Comparison of ENCODE assay signal across 18 cellular contexts in genomic region chr4:82388405-82388804, GRCh38. TPM values are rescaled to one million over a fixed set of nuclear protein-coding genes. Genes with fewer than 3 reads are reported as not detected.
A peak's percentile ranks its signal among the peaks of the same experiment; 100 is the strongest.
DNase-seq lines count a peak whose midpoint lies in the region; ATAC-seq and TF ChIP-seq lines count a peak whose summit lies in the region.
"Had no signal": no experiment of that assay in that cellular context is flagged by ENCODE, and none has a peak within 500 bp of the region (broad histone marks: within the 10 kb centered on the region; RNA-seq: fewer than 3 reads in every experiment).

No MANE protein-coding gene starts in this region.

- H3K9ac ChIP-seq in MM.1S (ENCODE audit: low read length) = no peak overlapping the region
- H3K9ac ChIP-seq: BLaER1, KMS-11 had no signal

- H3K9me3 Mint-ChIP-seq in chondrocyte (ENCODE audit: low read depth) = peaks cover 8% of the 10 kb centered on the region

- no peaks in the 10 kb centered on the region for H3K4me1 ChIP-seq in MM.1S (ENCODE audit: low read length)
- H3K4me1 ChIP-seq: BLaER1, HAP-1, psoas muscle had no signal

- no peak for DNase-seq in MM.1S
- DNase-seq in chondrocyte (ENCODE audit: low spot score) = no peak
- DNase-seq in medulla oblongata (ENCODE audit: extremely low spot score) = peak; percentile 25
- DNase-seq in NCI-H748 (lab: John Stamatoyannopoulos, UW; ENCODE audit: unreplicated experiment) = no peak
- DNase-seq in ACHN = no peak
- DNase-seq: activated CD4-positive, alpha-beta T cell treated with anti-CD3 and anti-CD28 coated beads, Interleukin-2, amount 50 U/mL, for 1 hour; activated naive CD4-positive, alpha-beta T cell; effector CD4-positive, alpha-beta T cell; midbrain; NCI-H1092 treated with DMSO at 0.1 percent for 48 hours; NCI-H526 treated with DMSO at 0.1 percent for 48 hours; psoas muscle had no signal

- no peaks in the 10 kb centered on the region for H3K9me3 ChIP-seq in MM.1S (replicated peaks; ENCODE audit: insufficient read depth, low read length)
- H3K9me3 ChIP-seq: psoas muscle had no signal

- in situ Hi-C loops in ACHN (cut with HindIII; ENCODE audit: low pct_ligation_motif_present, low pct_unique_long_range_greater_than_20kb, low sequenced_read_pairs) = no loop called here

- H3K27me3 ChIP-seq in MM.1S (replicated peaks; ENCODE audit: insufficient read depth, low read length) = no peaks in the 10 kb centered on the region
- H3K27me3 ChIP-seq: BLaER1 had no signal

- H3K4me1 Mint-ChIP-seq in chondrocyte (ENCODE audit: low read depth) = peaks cover 11% of the 10 kb centered on the region

- no peak overlapping the region for H3K4me2 ChIP-seq in MM.1S (ENCODE audit: low read depth, low read length)
- H3K4me2 ChIP-seq: BLaER1, KMS-11 had no signal

- no peak for ATAC-seq in GM21619 (IDR thresholded peaks at IDR 0.05; ENCODE audit: unreplicated experiment)
- ATAC-seq: Panc1, psoas muscle had no signal

- peaks cover 2% of the 10 kb centered on the region for H3K36me3 Mint-ChIP-seq in chondrocyte (ENCODE audit: low read depth)

- TF ChIP-seq CTCF in GM12872 (IDR thresholded peaks at IDR 0.05; ENCODE audit: insufficient read depth, low read depth, low read length) (0 out of 3 replicates have a peak, but pooled peaks have one; percentile 2), MM.1S (IDR thresholded peaks at IDR 0.05; ENCODE audit: low read length) (0 out of 2 replicates have a peak, but pooled peaks have one; percentile 3), chondrocyte (IDR thresholded peaks at IDR 0.05) (no peak)

- H3K4me3 ChIP-seq in MM.1S (ENCODE audit: low read length) = no peak overlapping the region
- H3K4me3 ChIP-seq: BLaER1, HAP-1, psoas muscle had no signal

- no peaks in the 10 kb centered on the region for H3K27me3 Mint-ChIP-seq in chondrocyte (ENCODE audit: low read depth)

- H2AFZ ChIP-seq in MM.1S (ENCODE audit: low read length) = no peak overlapping the region

- no peak overlapping the region for H3K27ac ChIP-seq in MM.1S (ENCODE audit: low read length)
- H3K27ac ChIP-seq: BLaER1, KMS-11, psoas muscle had no signal

- H3K9me2 ChIP-seq in MM.1S (replicated peaks; ENCODE audit: insufficient read depth, low read length) = no peaks in the 10 kb centered on the region

- no peak overlapping the region for H3K4me3 Mint-ChIP-seq in chondrocyte (ENCODE audit: unreplicated experiment)

- H3K36me3 ChIP-seq in MM.1S (replicated peaks; ENCODE audit: insufficient read depth, low read length) = no peaks in the 10 kb centered on the region
- H3K36me3 ChIP-seq: HAP-1 had no signal

- no peaks in the 10 kb centered on the region for H3F3A ChIP-seq in MM.1S (ENCODE audit: insufficient read depth, low read length)

- no peaks in the 10 kb centered on the region for H4K20me1 ChIP-seq in MM.1S (ENCODE audit: insufficient read depth, low read length)
- H4K20me1 ChIP-seq: BLaER1 had no signal

- no peaks in the 10 kb centered on the region for H3K79me2 ChIP-seq in MM.1S (ENCODE audit: low read length)

- H3K27ac Mint-ChIP-seq in chondrocyte (ENCODE audit: unreplicated experiment) = peak overlapping the region; percentile 33

RNA-seq across cellular contexts. Expression of gene HNRNPD, which starts 14.6 kb away (rescaled TPM):
- total RNA-seq in chondrocyte = 124 to 177 TPM (median 127 TPM) in 3 replicates

RNA-seq across cellular contexts. Expression of gene HNRNPDL, which starts 41.9 kb away (rescaled TPM):
- 206 to 325 TPM (median 211 TPM) in 3 replicates for total RNA-seq in chondrocyte

RNA-seq across cellular contexts. Expression of gene ENOPH1, which starts 42.0 kb away (rescaled TPM):
- 32.2 to 33.6 TPM (median 33.1 TPM) in 3 replicates for total RNA-seq in chondrocyte
